8 cellular contexts compared by ENCODE assay signal in genomic region chr1:150874455-150875196, GRCh38. TPM values are rescaled to one million over a fixed set of nuclear protein-coding genes. Genes with fewer than 3 reads are reported as not detected.
A peak's percentile ranks its signal among the peaks of the same experiment; 100 is the strongest.
DNase-seq lines count a peak whose midpoint lies in the region; ATAC-seq, FAIRE-seq and TF ChIP-seq lines count a peak whose summit lies in the region.

No MANE protein-coding gene starts in this region.

- CTCF ChIA-PET in Panc1 (lab: Charles Lee) = no interaction called here

- intact Hi-C loops in Panc1 (cut with micrococcal nuclease; ENCODE audit: unreplicated experiment) = no loop called here
- intact Hi-C loops in esophagus muscularis mucosa (cut with DNase I) = loop anchor here (5.0 kb wide), 1 partner anchor 98 kb away; the partner anchor contains the start of gene CERS2
- intact Hi-C loops in psoas muscle (cut with DNase I) = loop anchor here in 1 of 2 donors (5.0 kb wide), 2 partner anchors 48 to 103 kb away; no protein-coding TSS in a partner anchor

- FAIRE-seq in D721Med (lab: Jason Lieb, UNC) = peak; percentile 84

- H3K9me3 ChIP-seq in Panc1 (ENCODE audit: control insufficient read depth, insufficient read depth, low read depth, low read length) = no peaks in the 10 kb centered on the region
- no peaks in the 10 kb centered on the region for H3K9me3 ChIP-seq in esophagus muscularis mucosa
- H3K9me3 ChIP-seq in psoas muscle = no peaks in the 10 kb centered on the region

- no peak for ATAC-seq in Panc1
- no peak for ATAC-seq in psoas muscle
- no peak for ATAC-seq in GM18858 (IDR thresholded peaks at IDR 0.05; ENCODE audit: unreplicated experiment)

- H3K27ac ChIP-seq in Panc1 (ENCODE audit: low read length) (peak overlapping the region; percentile 82; the same call in 1 of the 2 replicates), esophagus muscularis mucosa (replicated peaks in 1 of 4) (peak overlapping the region; percentile 24 to 100 (median 96)), psoas muscle (peak overlapping the region; percentile 94)

- DNase-seq in D721Med (ENCODE audit: insufficient read length, low spot score) (no peak), Panc1 (ENCODE audit: low read depth, low spot score) (no peak), esophagus muscularis mucosa (ENCODE audit: extremely low spot score) (no peak), psoas muscle (no peak), AG20443 (ENCODE audit: low spot score) (no peak), NCI-H1417 treated with DMSO at 0.1 percent for 48 hours (lab: John Stamatoyannopoulos, UW) (no peak)
- no peak for DNase-seq in stimulated activated naive CD4-positive, alpha-beta T cell treated with Interleukin-2 at 50 U/mL for 16 hours (lab: John Stamatoyannopoulos, UW)

- H3K27me3 ChIP-seq in Panc1 (ENCODE audit: control insufficient read depth, insufficient read depth, low read length) (no peaks in the 10 kb centered on the region), esophagus muscularis mucosa (no peaks in the 10 kb centered on the region), psoas muscle (ENCODE audit: insufficient read depth in 3 of 3, low read length in 2 of 3) (no peaks in the 10 kb centered on the region)

- POLR2A ChIA-PET in Panc1 (lab: Charles Lee) = no interaction called here

- BruUV-seq in Panc1 (replicated peaks; lab: Mats Ljungman, UMichigan) = no TSS peak

- in situ Hi-C loops in Panc1 (cut with HindIII; ENCODE audit: low pct_unique_long_range_greater_than_20kb, low sequenced_read_pairs) = no loop called here

- H3K4me1 ChIP-seq in Panc1 (ENCODE audit: control insufficient read depth, insufficient read depth, low read length) (peaks cover 12% of the 10 kb centered on the region), esophagus muscularis mucosa (peaks cover 0 to 41% (median 32%) of the 10 kb centered on the region in 4 donors), psoas muscle (peaks cover 16% of the 10 kb centered on the region)

- no peak for TF ChIP-seq POLR2A in esophagus muscularis mucosa (IDR thresholded peaks at IDR 0.05; ENCODE audit: low read depth)

- 24% methylated on average over 7 of the region's 7 CpGs for WGBS in esophagus muscularis mucosa
- WGBS in psoas muscle, 3 donors = 23 to 37% (median 25%) methylated on average over 7 of the region's 7 CpGs

- TF ChIP-seq EP300 in esophagus muscularis mucosa (IDR thresholded peaks at IDR 0.05) = no peak

- TF ChIP-seq CTCF in D721Med (IDR thresholded peaks at IDR 0.05; ENCODE audit: insufficient read depth, missing control alignments) (no peak), Panc1 (IDR thresholded peaks at IDR 0.05) (no peak), esophagus muscularis mucosa (IDR thresholded peaks at IDR 0.05) (no peak), psoas muscle (IDR thresholded peaks at IDR 0.05) (no peak)

- H3K36me3 ChIP-seq in Panc1 (ENCODE audit: control insufficient read depth, insufficient read depth, low read length) (0 out of 2 replicates have a peak, but pooled peaks cover 2% of the 10 kb centered on the region), esophagus muscularis mucosa (peaks cover 0 to 10% (median 2%) of the 10 kb centered on the region in 4 donors), psoas muscle (ENCODE audit: insufficient read depth in 1 of 2, low read depth in 1 of 2) (peaks cover 0 to 16% of the 10 kb centered on the region in 2 donors)

- H3K4me3 ChIP-seq in Panc1 (ENCODE audit: low read depth in 2 of 2, low read length in 2 of 2) = peak overlapping the region; percentile 25 to 74
- H3K4me3 ChIP-seq in esophagus muscularis mucosa = peak overlapping the region; percentile 75 to 99 (median 96)
- H3K4me3 ChIP-seq in psoas muscle = peak overlapping the region; percentile 86

RNA-seq across cellular contexts. Expression of gene ARNT, which starts 1.8 kb away (rescaled TPM):
- total RNA-seq in Panc1 (2021; ENCODE audit: unreplicated experiment) (36.2 TPM), esophagus muscularis mucosa (10 to 100 TPM; 39.5 to 44.5 (median 42.1) TPM), psoas muscle (10 to 100 TPM; 38.0 to 38.9 (median 38.5) TPM)
- polyA plus RNA-seq in Panc1 (2012; ENCODE audit: insufficient read length) = 25.1 TPM
- polyA plus RNA-seq in psoas muscle = 10 to 100 TPM; 11.5 to 29.4 (median 13.6) TPM

RNA-seq across cellular contexts. Expression of gene CTXND2, which starts 12.3 kb away (rescaled TPM):
- total RNA-seq in Panc1 (2021; ENCODE audit: unreplicated experiment) (not detected), esophagus muscularis mucosa (not detected), psoas muscle (not detected)
- polyA plus RNA-seq in Panc1 (2012; ENCODE audit: insufficient read length) = not detected
- not detected for polyA plus RNA-seq in psoas muscle

RNA-seq across cellular contexts. Expression of gene SETDB1, which starts 51.5 kb away (rescaled TPM):
- total RNA-seq in Panc1 (2021; ENCODE audit: unreplicated experiment) (43.3 TPM), esophagus muscularis mucosa (10 to 100 TPM; 24.9 to 30.2 (median 27.7) TPM), psoas muscle (10 to 100 TPM; 19.4 to 27.1 (median 20.4) TPM)
- polyA plus RNA-seq in Panc1 (2012; ENCODE audit: insufficient read length) = 25.4 TPM
- 10 to 100 TPM; 12.8 to 14.8 (median 13.5) TPM for polyA plus RNA-seq in psoas muscle
